In the genomic region with DNA sequence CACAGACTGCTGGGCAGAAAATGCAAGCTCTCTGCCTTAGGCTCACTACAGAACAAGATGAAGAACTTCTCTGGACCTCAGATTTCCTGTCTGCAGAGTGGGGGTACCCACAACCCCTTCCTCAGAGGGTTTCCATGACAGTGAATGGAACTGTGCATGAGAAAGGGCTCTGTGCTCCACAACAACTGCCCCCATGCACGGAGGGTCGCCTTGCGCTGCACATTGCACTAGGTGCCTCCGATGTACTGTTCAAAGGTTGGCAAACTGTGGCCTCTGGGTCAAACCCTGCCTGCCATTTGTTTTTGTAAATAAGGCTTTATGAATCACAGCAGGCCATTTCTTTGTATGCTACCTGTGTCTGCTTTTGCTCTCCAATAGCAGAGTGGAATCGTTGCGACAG, we compare ENCODE assay signal across 8 cellular contexts.
"Had no signal": no experiment of that assay in that cellular context is flagged by ENCODE, and none has a peak within 500 bp of the region (broad histone marks: within the 10 kb centered on the region; RNA-seq: fewer than 3 reads in every experiment).

No MANE protein-coding gene starts in this region.

- H3K9me3 Mint-ChIP-seq: HFFc6, IgD-negative memory B cell had no signal

- H3K36me3 ChIP-seq: HAP-1 had no signal

- H3K4me1 Mint-ChIP-seq: IgD-negative memory B cell had no signal

- H3K4me1 ChIP-seq: HAP-1 had no signal

- H3K4me3 Mint-ChIP-seq: HFFc6, IgD-negative memory B cell had no signal

- DNase-seq: GOT3, HFFc6, KBM-7 had no signal

- H3K27ac ChIP-seq: HL-60 had no signal

- H3K27ac Mint-ChIP-seq: HFFc6, IgD-negative memory B cell had no signal

- H3K4me3 ChIP-seq: HAP-1 had no signal

- H3K9me3 ChIP-seq: HAP-1 had no signal

- H3K36me3 Mint-ChIP-seq: IgD-negative memory B cell had no signal

- ATAC-seq: HCT116, HepG2 had no signal
